In the genomic region with DNA sequence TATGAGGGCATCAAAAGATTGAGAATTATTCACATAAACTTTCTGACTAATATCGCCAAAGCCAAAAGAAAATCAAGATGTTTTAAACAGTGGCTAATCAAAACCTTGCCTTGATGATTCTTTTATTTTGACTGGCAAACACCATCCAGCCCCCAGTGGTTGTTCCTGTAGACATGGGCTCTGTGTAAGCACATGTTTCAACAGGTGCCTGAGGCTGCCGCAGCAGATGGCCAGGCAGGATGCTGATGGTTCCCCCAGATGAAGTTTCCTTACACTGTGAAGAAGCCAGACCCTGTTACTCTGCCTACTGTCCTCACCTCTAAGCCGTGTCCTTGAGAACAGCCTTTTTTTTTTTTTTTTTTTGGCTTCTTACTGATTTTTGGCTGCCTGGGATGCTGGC, we compare ENCODE assay signal across 11 cellular contexts.
DNase-seq lines count a peak whose midpoint lies in the region.
"Had no signal": no experiment of that assay in that cellular context is flagged by ENCODE, and none has a peak within 500 bp of the region (broad histone marks: within the 10 kb centered on the region; RNA-seq: fewer than 3 reads in every experiment).

No MANE protein-coding gene starts in this region.

- peak; percentile 45 for DNase-seq in NCI-H146 (lab: John Stamatoyannopoulos, UW)
- no peak for DNase-seq in NCI-H146 treated with DMSO at 0.1 percent for 48 hours (lab: John Stamatoyannopoulos, UW; ENCODE audit: unreplicated experiment)
- peak; percentile 59 for DNase-seq in NCI-H2171 (lab: John Stamatoyannopoulos, UW)
- peak; percentile 3 for DNase-seq in RPMI8226
- peak; percentile 5 for DNase-seq in myocyte (ENCODE audit: low read depth)
- DNase-seq in NCI-H1436 treated with DMSO at 0.1 percent for 48 hours (lab: John Stamatoyannopoulos, UW), result no peak
- no peak for DNase-seq in hepatic stellate cell (ENCODE audit: low spot score)
- no peak for DNase-seq in activated CD8-positive, alpha-beta memory T cell treated with anti-CD3 and anti-CD28 coated beads for 24 hours
- DNase-seq: CD8-positive, alpha-beta T cell; COR-L47; H9 had no signal

Comparison
In these comparisons a context has a peak if more than half of its experiments do, and no peak if none do; other contexts are left out.
1. DNase-seq: peak in NCI-H146 (single experiment), NCI-H2171 (single experiment), RPMI8226 (single experiment) and myocyte (single experiment); none in NCI-H146 treated with DMSO at 0.1 percent for 48 hours (single experiment), NCI-H1436 treated with DMSO at 0.1 percent for 48 hours (single experiment), hepatic stellate cell (single experiment) and activated CD8-positive, alpha-beta memory T cell treated with anti-CD3 and anti-CD28 coated beads for 24 hours (single experiment).